Comparison of ENCODE assay signal across 17 cellular contexts in genomic region chr5:169182797-169183196, GRCh38.
DNase-seq lines count a peak whose midpoint lies in the region; ATAC-seq and TF ChIP-seq lines count a peak whose summit lies in the region.
"Had no signal": no experiment of that assay in that cellular context is flagged by ENCODE, and none has a peak within 500 bp of the region (broad histone marks: within the 10 kb centered on the region; RNA-seq: fewer than 3 reads in every experiment).

No MANE protein-coding gene starts in this region.

- H3K4me2 ChIP-seq in GM23248 (ENCODE audit: unreplicated experiment) (no peak overlapping the region), MM.1S (ENCODE audit: low read depth, low read length) (no peak overlapping the region)

- H3K27ac ChIP-seq in GM23248 (peak overlapping the region; percentile 44; the same call in 1 of the 2 replicates), MM.1S (ENCODE audit: low read length) (0 out of 2 replicates have a peak overlapping the region, but pooled peaks have one; percentile 15)
- H3K27ac ChIP-seq: C4-2B had no signal

- DNase-seq in GM23248 (no peak), MM.1S (peak; percentile 19), chondrocyte (ENCODE audit: low spot score) (no peak), osteocyte (ENCODE audit: extremely low spot score, unreplicated experiment) (no peak), SIG-M5 treated with dmso at 0.1 percent for 504 hours (lab: John Stamatoyannopoulos, UW; ENCODE audit: unreplicated experiment) (no peak)
- no peak for DNase-seq in stimulated activated naive CD8-positive, alpha-beta T cell treated with anti-CD3 and anti-CD28 coated beads, Interleukin-15, Interleukin-2, amounts not matched to agents 100 U/mL and 50 U/mL, for 24 hours
- no peak for DNase-seq in activated CD8-positive, alpha-beta memory T cell treated with anti-CD3 and anti-CD28 coated beads for 24 hours
- DNase-seq: ACHN; AML-193; CD4-positive, alpha-beta T cell; DMS153; DMS79; GDM1; H9; IMR-90 had no signal

- H3K27me3 ChIP-seq in GM23248 (replicated peaks; ENCODE audit: insufficient read depth) (no peaks in the 10 kb centered on the region), MM.1S (replicated peaks; ENCODE audit: insufficient read depth, low read length) (no peaks in the 10 kb centered on the region)

- H3K79me2 ChIP-seq in GM23248 (ENCODE audit: insufficient read depth) (peaks cover 25% of the 10 kb centered on the region), MM.1S (ENCODE audit: low read length) (no peaks in the 10 kb centered on the region)

- no peaks in the 10 kb centered on the region for H4K20me1 ChIP-seq in GM23248 (ENCODE audit: insufficient read depth)
- H4K20me1 ChIP-seq in MM.1S (ENCODE audit: insufficient read depth, low read length): no peaks in the 10 kb centered on the region

- H3K36me3 ChIP-seq in GM23248 (ENCODE audit: low read depth): no peaks in the 10 kb centered on the region
- H3K36me3 ChIP-seq in MM.1S (replicated peaks; ENCODE audit: insufficient read depth, low read length): no peaks in the 10 kb centered on the region

- H3K9me3 ChIP-seq in GM23248 (ENCODE audit: low read depth) (no peaks in the 10 kb centered on the region), MM.1S (replicated peaks; ENCODE audit: insufficient read depth, low read length) (no peaks in the 10 kb centered on the region)

- no peaks in the 10 kb centered on the region for H3K9me3 Mint-ChIP-seq in chondrocyte (ENCODE audit: low read depth)
- no peaks in the 10 kb centered on the region for H3K9me3 Mint-ChIP-seq in osteocyte (ENCODE audit: unreplicated experiment)
- H3K9me3 Mint-ChIP-seq: CD4-positive, alpha-beta T cell; H9 had no signal

- H3K9ac ChIP-seq in GM23248 (no peak overlapping the region), MM.1S (ENCODE audit: low read length) (no peak overlapping the region)

- WGBS in GM23248 (ENCODE audit: low coverage in 1 of 2, low lambda C conversion rate in 2 of 2, missing lambda C conversion rate in 2 of 2), 2 experiments: 87% methylated on average over 4 of the region's 4 CpGs

- in situ Hi-C loops in GM23248 (cut with MboI): no loop called here

- peaks cover 26% of the 10 kb centered on the region for H3F3A ChIP-seq in GM23248 (ENCODE audit: insufficient read depth)
- no peaks in the 10 kb centered on the region for H3F3A ChIP-seq in MM.1S (ENCODE audit: insufficient read depth, low read length)

- H3K4me3 Mint-ChIP-seq in chondrocyte (ENCODE audit: unreplicated experiment) (no peak overlapping the region), osteocyte (ENCODE audit: unreplicated experiment) (no peak overlapping the region)
- H3K4me3 Mint-ChIP-seq: CD4-positive, alpha-beta T cell; H9 had no signal

- H3K4me1 ChIP-seq in GM23248 (ENCODE audit: insufficient read depth) (peaks cover 37% of the 10 kb centered on the region), MM.1S (ENCODE audit: low read length) (no peaks in the 10 kb centered on the region)

- no peaks in the 10 kb centered on the region for H3K27me3 Mint-ChIP-seq in chondrocyte (ENCODE audit: low read depth)
- no peaks in the 10 kb centered on the region for H3K27me3 Mint-ChIP-seq in osteocyte (ENCODE audit: unreplicated experiment)
- H3K27me3 Mint-ChIP-seq: CD4-positive, alpha-beta T cell had no signal

- ATAC-seq in stimulated activated naive CD8-positive, alpha-beta T cell treated with anti-CD3 and anti-CD28 coated beads, Interleukin-15, Interleukin-2, amounts not matched to agents 100 U/mL and 50 U/mL, for 24 hours: no peak
- ATAC-seq: K562 had no signal

- H3K4me1 Mint-ChIP-seq in chondrocyte (ENCODE audit: low read depth) (peaks cover 49% of the 10 kb centered on the region), osteocyte (ENCODE audit: unreplicated experiment) (peaks cover 37% of the 10 kb centered on the region)

- H3K36me3 Mint-ChIP-seq in chondrocyte (ENCODE audit: low read depth) (no peaks in the 10 kb centered on the region), osteocyte (ENCODE audit: unreplicated experiment) (no peaks in the 10 kb centered on the region)

- TF ChIP-seq CTCF in MM.1S (IDR thresholded peaks at IDR 0.05; ENCODE audit: low read length) (no peak), chondrocyte (IDR thresholded peaks at IDR 0.05) (no peak), osteocyte (IDR thresholded peaks at IDR 0.05) (no peak)

- H3K27ac Mint-ChIP-seq in chondrocyte (ENCODE audit: unreplicated experiment) (peak overlapping the region; percentile 87), osteocyte (ENCODE audit: unreplicated experiment) (peak overlapping the region; percentile 9)
- H3K27ac Mint-ChIP-seq: CD4-positive, alpha-beta T cell; H9 had no signal

- no peak overlapping the region for H3K4me3 ChIP-seq in GM23248
- H3K4me3 ChIP-seq in MM.1S (ENCODE audit: low read length): no peak overlapping the region
- H3K4me3 ChIP-seq: K562 had no signal

- H3K9me2 ChIP-seq in GM23248 (ENCODE audit: insufficient read depth) (no peaks in the 10 kb centered on the region), MM.1S (replicated peaks; ENCODE audit: insufficient read depth, low read length) (no peaks in the 10 kb centered on the region)

- H2AFZ ChIP-seq in GM23248 (no peak overlapping the region), MM.1S (ENCODE audit: low read length) (no peak overlapping the region)
